ENCODE assay signal across 25 cellular contexts in genomic region chr9:131959887-131960286, GRCh38.
"Had no signal": no experiment of that assay in that cellular context is flagged by ENCODE, and none has a peak within 500 bp of the region (broad histone marks: within the 10 kb centered on the region; RNA-seq: fewer than 3 reads in every experiment).

No MANE protein-coding gene starts in this region.

- H3K36me3 Mint-ChIP-seq: natural killer cell had no signal

- ATAC-seq: left colon, left lung, natural killer cell, right lobe of liver had no signal

- H3K27ac Mint-ChIP-seq: mesothelial cell of epicardium; natural killer cell; stimulated activated effector memory CD8-positive, alpha-beta T cell treated with anti-CD3 and anti-CD28 coated beads, Interleukin-12 subunit alpha, Interleukin-12 subunit beta, amount 100 ng/mL, for 72 hours; stimulated activated naive CD8-positive, alpha-beta T cell treated with anti-CD3 and anti-CD28 coated beads, Interleukin-15, Interleukin-2, amounts not matched to agents 100 ng/mL and 50 ng/mL, for 24 hours had no signal

- H3K36me3 ChIP-seq: heart left ventricle, left lung, ovary, prostate gland, right lobe of liver, thyroid gland, transverse colon, upper lobe of left lung, vagina had no signal

- H3K9me3 ChIP-seq: heart left ventricle, left lung, ovary, prostate gland, right lobe of liver, testis, thyroid gland, transverse colon, upper lobe of left lung, vagina had no signal

- DNase-seq: heart left ventricle; left colon; left lung; mesendoderm; naive B cell; natural killer cell; nephron progenitor cell; ovary; right lobe of liver; stimulated activated CD4-positive, alpha-beta T cell treated with anti-CD3 and anti-CD28 coated beads, Interleukin-12 subunit alpha, Interleukin-12 subunit beta, amount 100 ng/mL, for 4 hours; stimulated activated CD4-positive, alpha-beta T cell treated with anti-CD3 and anti-CD28 coated beads, Interleukin-15, amount 100 ng/mL, for 24 hours; stimulated activated CD4-positive, alpha-beta T cell treated with anti-CD3 and anti-CD28 coated beads, Interleukin-2, amount 100 ng/mL, for 24 hours; stimulated activated CD4-positive, alpha-beta T cell treated with anti-CD3 and anti-CD28 coated beads, Interleukin-4, amount 100 ng/mL, for 1 hour; stimulated activated naive CD4-positive, alpha-beta T cell; testis; thyroid gland; transverse colon; upper lobe of left lung had no signal

- H3K4me1 ChIP-seq: left lung, prostate gland, right lobe of liver, testis, thyroid gland, transverse colon, upper lobe of left lung, vagina had no signal

- H3K27me3 Mint-ChIP-seq: naive B cell; stimulated activated naive CD8-positive, alpha-beta T cell treated with anti-CD3 and anti-CD28 coated beads, Interleukin-15, Interleukin-2, amounts not matched to agents 100 ng/mL and 50 ng/mL, for 24 hours had no signal

- H3K9me3 Mint-ChIP-seq: nephron progenitor cell; stimulated activated effector memory CD8-positive, alpha-beta T cell treated with anti-CD3 and anti-CD28 coated beads, Interleukin-12 subunit alpha, Interleukin-12 subunit beta, amount 100 ng/mL, for 72 hours; stimulated activated naive CD8-positive, alpha-beta T cell treated with anti-CD3 and anti-CD28 coated beads, Interleukin-15, Interleukin-2, amounts not matched to agents 100 ng/mL and 50 ng/mL, for 24 hours had no signal

- H3K4me3 ChIP-seq: heart left ventricle, left lung, lung, ovary, prostate gland, right lobe of liver, skin epidermis, testis, thyroid gland, transverse colon, upper lobe of left lung, vagina had no signal

- H3K27me3 ChIP-seq: heart left ventricle, left lung, ovary, right lobe of liver, testis, thyroid gland, transverse colon, upper lobe of left lung, vagina had no signal

- H3K4me3 Mint-ChIP-seq: mesothelial cell of epicardium; naive B cell; natural killer cell; nephron progenitor cell; stimulated activated effector memory CD8-positive, alpha-beta T cell treated with anti-CD3 and anti-CD28 coated beads, Interleukin-12 subunit alpha, Interleukin-12 subunit beta, amount 100 ng/mL, for 72 hours; stimulated activated naive CD8-positive, alpha-beta T cell treated with anti-CD3 and anti-CD28 coated beads, Interleukin-15, Interleukin-2, amounts not matched to agents 100 ng/mL and 50 ng/mL, for 24 hours had no signal

- H3K27ac ChIP-seq: heart left ventricle, left lung, ovary, prostate gland, right lobe of liver, skin epidermis, testis, thyroid gland, transverse colon, upper lobe of left lung, vagina had no signal
